8 cellular contexts compared by ENCODE assay signal in the genomic region with DNA sequence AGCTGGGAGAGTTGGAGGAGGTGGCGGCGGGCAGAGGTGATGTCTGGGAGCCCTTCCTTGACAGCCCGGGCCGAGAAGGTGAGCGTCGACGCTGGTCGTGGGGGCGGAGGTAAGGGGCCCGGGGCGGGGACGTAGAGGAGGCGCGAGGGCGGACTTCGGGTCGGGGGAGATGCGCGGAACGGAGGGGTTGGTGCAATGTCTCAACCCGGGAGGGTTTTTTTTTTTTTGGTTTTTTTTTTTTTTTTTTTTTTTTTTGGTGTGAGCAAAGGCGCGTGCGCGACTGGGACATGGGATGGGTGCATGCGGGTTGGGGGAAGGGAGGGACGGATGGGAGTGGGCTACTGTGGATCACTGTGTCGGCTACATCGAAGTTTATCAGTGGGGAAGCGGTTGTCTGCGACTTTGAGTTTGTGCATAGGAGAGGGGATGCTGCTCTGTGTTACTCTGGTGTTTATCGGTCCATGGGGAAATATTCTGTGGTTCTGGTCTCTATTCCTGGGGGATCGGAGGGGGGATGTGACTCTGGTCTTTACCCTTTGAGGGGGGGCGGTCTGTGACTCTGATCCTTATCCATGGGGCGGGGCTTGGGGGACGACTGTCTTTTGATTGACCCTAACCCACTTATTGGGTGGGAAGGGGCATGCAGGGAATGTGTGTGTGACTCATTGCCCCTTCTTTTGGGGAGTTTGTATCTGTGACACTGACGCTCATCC. TPM values are rescaled to one million over a fixed set of nuclear protein-coding genes. Genes with fewer than 3 reads are reported as not detected.
DNase-seq lines count a peak whose midpoint lies in the region; ATAC-seq and TF ChIP-seq lines count a peak whose summit lies in the region.

No MANE protein-coding gene starts in this region.

- CTCF ChIA-PET in Panc1 (lab: Charles Lee), result no interaction called here

- H3K9ac ChIP-seq in endocrine pancreas (ENCODE audit: control insufficient read depth, insufficient read depth, low read length), result peak overlapping the region; percentile 87

- H3K9me3 ChIP-seq in Panc1 (ENCODE audit: control insufficient read depth, insufficient read depth, low read depth, low read length) (no peaks in the 10 kb centered on the region), endocrine pancreas (ENCODE audit: control insufficient read depth, low read length) (no peaks in the 10 kb centered on the region), muscle layer of duodenum (ENCODE audit: control insufficient read depth in 1 of 2, low read length in 2 of 2) (no peaks in the 10 kb centered on the region)

- POLR2A ChIA-PET in Panc1 (lab: Charles Lee), result interaction anchor here (0.6 kb wide), 1 partner anchor 86 kb away, joined by 3 read pairs; no protein-coding TSS in a partner anchor

- BruUV-seq in Panc1 (replicated peaks; lab: Mats Ljungman, UMichigan), result no TSS peak

- H3K36me3 ChIP-seq in Panc1 (ENCODE audit: control insufficient read depth, insufficient read depth, low read length) (no peaks in the 10 kb centered on the region; the same call in 1 of the 2 replicates), endocrine pancreas (ENCODE audit: control insufficient read depth, insufficient read depth, low read length) (no peaks in the 10 kb centered on the region), muscle layer of duodenum (ENCODE audit: control insufficient read depth in 1 of 2, insufficient read depth in 2 of 2, low read length in 2 of 2) (peaks cover 7 to 12% of the 10 kb centered on the region in 2 donors)

- H3K4me3 ChIP-seq in Panc1 (ENCODE audit: low read depth in 2 of 2, low read length in 2 of 2) (peak overlapping the region; percentile 84 to 85), endocrine pancreas (ENCODE audit: control insufficient read depth, insufficient read depth, low read length) (peak overlapping the region; percentile 22), muscle layer of duodenum (ENCODE audit: low read depth in 1 of 2, low read length in 2 of 2) (peak overlapping the region; percentile 70 to 80)

- TF ChIP-seq CTCF in Panc1 (IDR thresholded peaks at IDR 0.05), result no peak

- peak; percentile 32 for ATAC-seq in HG02759 (IDR thresholded peaks at IDR 0.05; ENCODE audit: unreplicated experiment)
- ATAC-seq in Panc1, result peak; percentile 52

- H3K27me3 ChIP-seq in Panc1 (ENCODE audit: control insufficient read depth, insufficient read depth, low read length) (no peaks in the 10 kb centered on the region), endocrine pancreas (ENCODE audit: control insufficient read depth, insufficient read depth, low read length) (no peaks in the 10 kb centered on the region), muscle layer of duodenum (ENCODE audit: low read depth, low read length) (no peaks in the 10 kb centered on the region)

- intact Hi-C loops in Panc1 (cut with micrococcal nuclease; ENCODE audit: unreplicated experiment), result no loop called here

- H3K4me1 ChIP-seq in Panc1 (ENCODE audit: control insufficient read depth, insufficient read depth, low read length) (peaks cover 3% of the 10 kb centered on the region; the same call in 1 of the 2 replicates), endocrine pancreas (ENCODE audit: control insufficient read depth, insufficient read depth, low read length) (no peaks in the 10 kb centered on the region), muscle layer of duodenum (ENCODE audit: control insufficient read depth in 1 of 2, insufficient read depth in 2 of 2, low read length in 2 of 2) (peaks cover 0 to 22% of the 10 kb centered on the region in 2 donors)

- in situ Hi-C loops in Panc1 (cut with HindIII; ENCODE audit: low pct_unique_long_range_greater_than_20kb, low sequenced_read_pairs), result no loop called here

- H3K27ac ChIP-seq in Panc1 (ENCODE audit: low read length), result peak overlapping the region; percentile 91
- H3K27ac ChIP-seq in muscle layer of duodenum (ENCODE audit: low read length), result peak overlapping the region; percentile 92

- DNase-seq in NCI-H748 (lab: John Stamatoyannopoulos, UW; ENCODE audit: unreplicated experiment), result peak; percentile 75
- no peak for DNase-seq in NCI-H748 treated with DMSO at 0.1 percent for 48 hours (lab: John Stamatoyannopoulos, UW)
- DNase-seq in Panc1 (ENCODE audit: low read depth, low spot score), result no peak
- DNase-seq in NCI-H2029 treated with DMSO at 0.1 percent for 48 hours (lab: John Stamatoyannopoulos, UW), result no peak
- no peak for DNase-seq in NCI-H510A (lab: John Stamatoyannopoulos, UW)

RNA-seq across cellular contexts. Expression of gene RBM10, which starts 0.5 kb away (rescaled TPM):
- 47.1 TPM for total RNA-seq in Panc1 (2021; ENCODE audit: unreplicated experiment)
- polyA plus RNA-seq in Panc1 (2012; ENCODE audit: insufficient read length), result 58.6 TPM

RNA-seq across cellular contexts. Expression of gene NDUFB11, which starts 1.1 kb away (rescaled TPM):
- 109 TPM for total RNA-seq in Panc1 (2021; ENCODE audit: unreplicated experiment)
- polyA plus RNA-seq in Panc1 (2012; ENCODE audit: insufficient read length), result 151 TPM

RNA-seq across cellular contexts. Expression of gene UBA1, which starts 48.1 kb away (rescaled TPM):
- total RNA-seq in Panc1 (2021; ENCODE audit: unreplicated experiment), result 302 TPM
- 333 TPM for polyA plus RNA-seq in Panc1 (2012; ENCODE audit: insufficient read length)

Comparison
In these comparisons a context has a peak if more than half of its experiments do, and no peak if none do; other contexts are left out.
1. H3K4me3 ChIP-seq: peak in every context shown above with its lines; median percentile 84 in Panc1; 75 in muscle layer of duodenum; 22 in endocrine pancreas.